ENCODE assay signal across 24 cellular contexts in genomic region chr2:50879457-50879856, GRCh38.
"Had no signal": no experiment of that assay in that cellular context is flagged by ENCODE, and none has a peak within 500 bp of the region (broad histone marks: within the 10 kb centered on the region; RNA-seq: fewer than 3 reads in every experiment).

No MANE protein-coding gene starts in this region.

- H3K9me3 ChIP-seq: adrenal gland, ascending aorta, lower lobe of right lung, upper lobe of right lung had no signal

- H3K27ac Mint-ChIP-seq: activated CD8-positive, alpha-beta T cell treated with anti-CD3 and anti-CD28 coated beads, Interleukin-2, amount 10 ng/mL, durations not matched to agents 7 days and 5 days; activated naive CD4-positive, alpha-beta T cell treated with anti-CD3 and anti-CD28 coated beads, Interleukin-2, amount 50 U/mL, for 72 hours; activated T-helper 1 cell treated with anti-CD3 and anti-CD28 coated beads, Interleukin-12 subunit alpha, Interleukin-12 subunit beta, Interleukin-2, Interleukin-4 antibody, amounts not matched to agents 30 ng/mL and 10 ng/mL and 1 ng/mL, durations not matched to agents 14 hours and 24 hours and 36 hours; naive thymus-derived CD8-positive, alpha-beta T cell; progenitor cell of endocrine pancreas; T-helper 2 cell treated with Interferon-gamma antibody and Interleukin-4, amounts not matched to agents 5 μg/mL and 100 μg/mL, for 36 hours had no signal

- ATAC-seq: activated CD4-positive, CD25-positive, alpha-beta regulatory T cell treated with anti-CD3 and anti-CD28 coated beads, Interleukin-2, amount 50 U/mL, for 24 hours; activated CD8-positive, alpha-beta T cell treated with anti-CD3 and anti-CD28 coated beads, Interleukin-2, amount 10 ng/mL, durations not matched to agents 7 days and 5 days; activated naive CD4-positive, alpha-beta T cell treated with anti-CD3 and anti-CD28 coated beads, Interleukin-2, amount 50 U/mL, for 72 hours; lower lobe of right lung; naive thymus-derived CD8-positive, alpha-beta T cell; upper lobe of right lung had no signal

- H3K4me1 ChIP-seq: adrenal gland, ascending aorta, lower lobe of right lung, upper lobe of right lung had no signal

- DNase-seq: activated CD4-positive, alpha-beta T cell treated with anti-CD3 and anti-CD28 coated beads, Interleukin-2, amount 50 U/mL, for 1 hour; activated CD8-positive, alpha-beta T cell treated with anti-CD3 and anti-CD28 coated beads, Interleukin-2, amount 10 ng/mL, durations not matched to agents 7 days and 5 days; activated gamma-delta T cell treated with Interleukin-2 at 50 U/mL for 16 hours; adrenal gland; brain microvascular endothelial cell; caudate nucleus; dermis blood vessel endothelial cell; effector CD8-positive, alpha-beta T cell; erythroblast; foreskin fibroblast; lower lobe of right lung; naive thymus-derived CD8-positive, alpha-beta T cell; retina; stimulated activated CD4-positive, alpha-beta T cell treated with anti-CD3 and anti-CD28 coated beads, Interleukin-4, amount 100 ng/mL, for 1 hour; stimulated activated naive CD4-positive, alpha-beta T cell treated with Interleukin-2 at 50 U/mL for 16 hours; upper lobe of right lung had no signal

- H3K4me3 ChIP-seq: adrenal gland, ascending aorta, lower lobe of right lung, upper lobe of right lung had no signal

- H3K36me3 Mint-ChIP-seq: activated naive CD4-positive, alpha-beta T cell treated with anti-CD3 and anti-CD28 coated beads, Interleukin-2, amount 50 U/mL, for 72 hours; naive thymus-derived CD8-positive, alpha-beta T cell had no signal

- FAIRE-seq: keratinocyte had no signal

- H3K4me3 Mint-ChIP-seq: activated CD8-positive, alpha-beta T cell treated with anti-CD3 and anti-CD28 coated beads, Interleukin-2, amount 10 ng/mL, durations not matched to agents 7 days and 5 days; activated T-helper 1 cell treated with anti-CD3 and anti-CD28 coated beads, Interleukin-12 subunit alpha, Interleukin-12 subunit beta, Interleukin-2, Interleukin-4 antibody, amounts not matched to agents 30 ng/mL and 10 ng/mL and 1 ng/mL, durations not matched to agents 14 hours and 24 hours and 36 hours; naive thymus-derived CD8-positive, alpha-beta T cell; T-helper 2 cell treated with Interferon-gamma antibody and Interleukin-4, amounts not matched to agents 5 μg/mL and 100 μg/mL, for 36 hours had no signal

- H3K36me3 ChIP-seq: adrenal gland, ascending aorta, brain microvascular endothelial cell, lower lobe of right lung, upper lobe of right lung had no signal

- H3K27me3 Mint-ChIP-seq: naive thymus-derived CD8-positive, alpha-beta T cell; progenitor cell of endocrine pancreas had no signal

- H3K4me1 Mint-ChIP-seq: naive thymus-derived CD8-positive, alpha-beta T cell had no signal

- H3K27me3 ChIP-seq: adrenal gland, ascending aorta, brain microvascular endothelial cell, upper lobe of right lung had no signal

- H3K27ac ChIP-seq: adrenal gland, ascending aorta, brain microvascular endothelial cell, lower lobe of right lung, upper lobe of right lung, VCaP had no signal
